17 cellular contexts compared by ENCODE assay signal in the genomic region with DNA sequence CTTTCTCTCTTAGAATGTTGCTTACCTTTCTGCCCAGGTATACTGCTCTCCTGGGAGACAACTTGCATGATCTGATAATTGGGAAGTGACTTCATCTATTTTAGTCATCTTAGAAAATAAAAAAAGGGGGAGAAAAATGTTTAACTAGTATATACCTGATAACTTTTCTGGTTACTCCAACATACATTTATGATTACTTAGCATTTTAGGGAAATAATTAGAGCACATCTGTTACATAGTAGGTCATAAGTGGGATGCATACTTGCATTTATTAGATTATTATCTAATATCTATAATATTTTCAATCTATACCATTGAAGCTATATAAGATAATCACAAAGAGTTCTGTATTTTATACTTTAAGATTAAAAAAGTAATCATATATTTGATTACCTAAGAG.
DNase-seq lines count a peak whose midpoint lies in the region; ATAC-seq, FAIRE-seq and TF ChIP-seq lines count a peak whose summit lies in the region.
"Had no signal": no experiment of that assay in that cellular context is flagged by ENCODE, and none has a peak within 500 bp of the region (broad histone marks: within the 10 kb centered on the region; RNA-seq: fewer than 3 reads in every experiment).

No MANE protein-coding gene starts in this region.

- in situ Hi-C loops in IMR-90 (cut with MboI; ENCODE audit: low sequenced_read_pairs) (no loop called here), K562 (cut with MboI) (no loop called here)

- no peak overlapping the region for H2BK15ac ChIP-seq in IMR-90 (ENCODE audit: low read depth, low read length)

- no peaks in the 10 kb centered on the region for H3K9me3 ChIP-seq in A549
- H3K9me3 ChIP-seq in IMR-90 (ENCODE audit: control insufficient read depth, insufficient read depth, low read length) = no peaks in the 10 kb centered on the region; the same call in 1 of the 2 replicates
- no peaks in the 10 kb centered on the region for H3K9me3 ChIP-seq in K562 (replicated peaks; ENCODE audit: control insufficient read depth, insufficient read depth, low read depth, low read length)
- H3K9me3 ChIP-seq: Caco-2 had no signal

- H3K36me3 ChIP-seq in IMR-90 (ENCODE audit: control insufficient read depth, insufficient read depth, low read length) (no peaks in the 10 kb centered on the region), K562 (ENCODE audit: control insufficient read depth, insufficient read depth, low read length) (no peaks in the 10 kb centered on the region)
- H3K36me3 ChIP-seq: BLaER1 treated with 17β-estradiol and CSF1 and Interleukin-3, amounts not matched to agents 10 nM and 100 nM had no signal

- TF ChIP-seq RAD21 in A549 (conservative IDR thresholded peaks at IDR 0.05 in 1 of 2, IDR thresholded peaks at IDR 0.05 in 1 of 2) (no peak), IMR-90 (IDR thresholded peaks at IDR 0.05; ENCODE audit: low read length) (no peak), K562 (CRISPR knock-in tag; conservative IDR thresholded peaks at IDR 0.05 in 1 of 2, IDR thresholded peaks at IDR 0.05 in 1 of 2) (no peak)

- no peak for TF ChIP-seq EP300 in A549 (IDR thresholded peaks at IDR 0.05)
- TF ChIP-seq EP300 in K562 (IDR thresholded peaks at IDR 0.05; ENCODE audit: low read length) = no peak

- no peak overlapping the region for H2BK120ac ChIP-seq in IMR-90 (ENCODE audit: low read depth, low read length)

- no peak overlapping the region for H3K56ac ChIP-seq in IMR-90 (ENCODE audit: extremely low read depth, insufficient read depth, low read length)

- H3K9ac ChIP-seq in IMR-90 (ENCODE audit: low read depth, low read length) (no peak overlapping the region), K562 (ENCODE audit: insufficient read depth in 1 of 2, low read depth in 2 of 2, low read length in 2 of 2) (no peak overlapping the region)
- H3K9ac ChIP-seq: BLaER1 treated with 17β-estradiol and CSF1 and Interleukin-3, amounts not matched to agents 10 nM and 100 nM had no signal

- BruUV-seq in IMR-90 (replicated peaks; lab: Mats Ljungman, UMichigan) = no TSS peak
- BruUV-seq in K562 (replicated peaks; lab: Mats Ljungman, UMichigan) = no TSS peak

- H3K79me2 ChIP-seq in K562 (ENCODE audit: control insufficient read depth, insufficient read depth, low read length) = no peaks in the 10 kb centered on the region

- no peak overlapping the region for H3K23ac ChIP-seq in IMR-90 (ENCODE audit: low read depth, low read length)

- H4K20me1 ChIP-seq in IMR-90 (ENCODE audit: insufficient read depth, low read length) = no peaks in the 10 kb centered on the region
- H4K20me1 ChIP-seq in K562 (replicated peaks; ENCODE audit: control insufficient read depth, insufficient read depth, low read length) = no peaks in the 10 kb centered on the region
- H4K20me1 ChIP-seq: BLaER1 treated with 17β-estradiol and CSF1 and Interleukin-3, amounts not matched to agents 10 nM and 100 nM had no signal

- H4K5ac ChIP-seq in IMR-90 (ENCODE audit: low read depth, low read length) = no peak overlapping the region

- no peak overlapping the region for H3K18ac ChIP-seq in IMR-90 (ENCODE audit: low read depth, low read length)

- no peak overlapping the region for H2AK9ac ChIP-seq in IMR-90 (replicated peaks; ENCODE audit: low read depth, low read length, poor library complexity)

- no peaks in the 10 kb centered on the region for H3K9me1 ChIP-seq in IMR-90 (ENCODE audit: insufficient read depth, low read length)
- H3K9me1 ChIP-seq in K562 (ENCODE audit: control insufficient read depth, insufficient read depth, low read length) = no peaks in the 10 kb centered on the region

- FAIRE-seq in A549 (lab: Jason Lieb, UNC) = no peak
- FAIRE-seq in K562 (lab: Jason Lieb, UNC) = no peak
- FAIRE-seq in GM19239 (lab: Jason Lieb, UNC) = no peak
- FAIRE-seq: D721Med, GM12891 had no signal

- no peak overlapping the region for H4K91ac ChIP-seq in IMR-90 (ENCODE audit: insufficient read depth, low read depth, low read length)

- H3K4me2 ChIP-seq in A549 (no peak overlapping the region), IMR-90 (ENCODE audit: low read depth, low read length) (no peak overlapping the region), K562 (ENCODE audit: insufficient read depth, low read length) (no peak overlapping the region)
- H3K4me2 ChIP-seq: BLaER1 treated with 17β-estradiol and CSF1 and Interleukin-3, amounts not matched to agents 10 nM and 100 nM had no signal

- H2BK20ac ChIP-seq in IMR-90 (ENCODE audit: low read depth, low read length) = no peak overlapping the region

- H3K4me3 ChIP-seq in A549 = no peak overlapping the region
- no peak overlapping the region for H3K4me3 ChIP-seq in IMR-90 (ENCODE audit: insufficient read depth, low read depth, low read length)
- H3K4me3 ChIP-seq in K562 = no peak overlapping the region
- H3K4me3 ChIP-seq: BLaER1 treated with 17β-estradiol and CSF1 and Interleukin-3, amounts not matched to agents 10 nM and 100 nM had no signal

- H3K14ac ChIP-seq in IMR-90 (replicated peaks; ENCODE audit: low read depth, low read length) = no peak overlapping the region

- TF ChIP-seq CTCF in A549 (IDR thresholded peaks at IDR 0.05) (no peak), IMR-90 (conservative IDR thresholded peaks at IDR 0.05; ENCODE audit: low read depth, low read length) (no peak), K562 (IDR thresholded peaks at IDR 0.05 in 2 of 3, conservative IDR thresholded peaks at IDR 0.05 in 1 of 3; ENCODE audit: insufficient read depth in 2 of 3, low read depth in 1 of 3, low read length in 3 of 3) (no peak)

- H3K4ac ChIP-seq in IMR-90 (ENCODE audit: low read depth, low read length) = no peak overlapping the region

- dilution Hi-C loops in IMR-90 (cut with HindIII; ENCODE audit: low sequenced_read_pairs, unreplicated experiment) = no loop called here

- POLR2A ChIA-PET in A549 (lab: Yijun Ruan, JAX) (no interaction called here), IMR-90 (lab: Charles Lee; ENCODE audit: unreplicated experiment) (no interaction called here), K562 (lab: Yijun Ruan, JAX) (no interaction called here)

- H3K27ac ChIP-seq in A549 (no peak overlapping the region), IMR-90 (ENCODE audit: insufficient read depth, low read length) (no peak overlapping the region), K562 (ENCODE audit: extremely low read depth, low read depth, low read length) (no peak overlapping the region)
- H3K27ac ChIP-seq: BLaER1 treated with 17β-estradiol and CSF1 and Interleukin-3, amounts not matched to agents 10 nM and 100 nM; C4-2B had no signal

- H3K27me3 ChIP-seq in IMR-90 (ENCODE audit: control insufficient read depth, insufficient read depth, low read length) (no peaks in the 10 kb centered on the region), K562 (ENCODE audit: control insufficient read depth in 2 of 2, insufficient read depth in 2 of 2, low read length in 2 of 2) (no peaks in the 10 kb centered on the region)
- H3K27me3 ChIP-seq: BLaER1 treated with 17β-estradiol and CSF1 and Interleukin-3, amounts not matched to agents 10 nM and 100 nM had no signal

- ATAC-seq in A549 = no peak
- ATAC-seq in IMR-90 (ENCODE audit: low read depth) = no peak
- ATAC-seq in K562 = no peak
- no peak for ATAC-seq in GM21367 (IDR thresholded peaks at IDR 0.05; ENCODE audit: unreplicated experiment)
- ATAC-seq: CD8-positive, alpha-beta T cell had no signal

- H4K8ac ChIP-seq in IMR-90 (ENCODE audit: low read depth in 2 of 2, low read length in 2 of 2) = no peak overlapping the region

- no peak overlapping the region for H2AK5ac ChIP-seq in IMR-90 (ENCODE audit: low read depth, low read length)

- H2BK5ac ChIP-seq in IMR-90 (ENCODE audit: low read depth, low read length, poor library complexity, severe bottlenecking) = no peak overlapping the region

- intact Hi-C loops in IMR-90 (cut with micrococcal nuclease) = no loop called here
- intact Hi-C loops in K562 (cut with micrococcal nuclease) = no loop called here

- H2AFZ ChIP-seq in IMR-90 (replicated peaks; ENCODE audit: low read length, poor library complexity) = no peak overlapping the region
- H2AFZ ChIP-seq in K562 (ENCODE audit: low read depth, low read length) = no peak overlapping the region

- no peaks in the 10 kb centered on the region for H3K79me1 ChIP-seq in IMR-90 (ENCODE audit: low read depth in 1 of 2, low read length in 2 of 2)

- TF ChIP-seq POLR2A in A549 (IDR thresholded peaks at IDR 0.05; ENCODE audit: low read length) = no peak
- no peak for TF ChIP-seq POLR2A in IMR-90 (IDR thresholded peaks at IDR 0.05; ENCODE audit: low read depth, low read length)
- TF ChIP-seq POLR2A in K562 (conservative IDR thresholded peaks at IDR 0.05) = no peak

- H3K4me1 ChIP-seq in A549 = no peaks in the 10 kb centered on the region
- no peaks in the 10 kb centered on the region for H3K4me1 ChIP-seq in IMR-90 (ENCODE audit: control insufficient read depth, insufficient read depth, low read length)
- no peaks in the 10 kb centered on the region for H3K4me1 ChIP-seq in K562 (replicated peaks in 1 of 2; ENCODE audit: control insufficient read depth in 2 of 2, insufficient read depth in 2 of 2, low read length in 2 of 2)
- H3K4me1 ChIP-seq: BLaER1 treated with 17β-estradiol and CSF1 and Interleukin-3, amounts not matched to agents 10 nM and 100 nM; Caco-2 had no signal

- DNase-seq in A549 (ENCODE audit: low read depth in 1 of 2, low spot score in 1 of 2) = no peak
- no peak for DNase-seq in IMR-90
- no peak for DNase-seq in K562 (ENCODE audit: extremely low read depth in 1 of 4, low spot score in 3 of 4)
- no peak for DNase-seq in GM19239 (ENCODE audit: insufficient read length, low spot score)
- DNase-seq: 8988T; AML-193; Caco-2; Calu3; CD4-positive, alpha-beta T cell; CD8-positive, alpha-beta T cell; DMS79 treated with DMSO at 0.1 percent for 48 hours; GF-D8 had no signal

- CTCF ChIA-PET in A549 (lab: Yijun Ruan, JAX) (no interaction called here), IMR-90 (lab: Yijun Ruan, JAX) (no interaction called here), K562 (lab: Yijun Ruan, JAX; ENCODE audit: low intra/inter-chr PET ratio) (no interaction called here)

TF ChIP-seq in A549, 52 proteins besides CTCF, POLR2A, EP300 and RAD21:
- TF ChIP-seq MAFK (IDR thresholded peaks at IDR 0.05; ENCODE audit: partially characterized antibody) = peak; percentile 23
- TF ChIP-seq SMC3 (IDR thresholded peaks at IDR 0.05) = no peak

TF ChIP-seq in IMR-90, 13 proteins besides CTCF, POLR2A, EP300 and RAD21:
- TF ChIP-seq FOS (IDR thresholded peaks at IDR 0.05; ENCODE audit: low read depth, low read length) (no peak), RFX5 (IDR thresholded peaks at IDR 0.05; ENCODE audit: low read depth, low read length) (no peak), MAFK (IDR thresholded peaks at IDR 0.05; ENCODE audit: low read depth, low read length) (0 out of 2 replicates have a peak, but pooled peaks have one; percentile 39)

TF ChIP-seq in K562, 482 proteins besides CTCF, POLR2A, EP300 and RAD21:
- TF ChIP-seq SMARCA5 (IDR thresholded peaks at IDR 0.05) (no peak), ZNF316 (IDR thresholded peaks at IDR 0.05) (peak; percentile 32; the same call in 1 of the 2 replicates), MAFG (tag; conservative IDR thresholded peaks at IDR 0.05) (0 out of 2 replicates have a peak, but pooled peaks have one; percentile 12)

Comparison
In these comparisons a context has a peak if more than half of its experiments do, and no peak if none do; other contexts are left out.
1. Of the 35 proteins assayed by ChIP-seq in both K562 and A549: peak only in K562: none; only in A549: MAFK; in both: none; in neither: 34.